In the genomic region with DNA sequence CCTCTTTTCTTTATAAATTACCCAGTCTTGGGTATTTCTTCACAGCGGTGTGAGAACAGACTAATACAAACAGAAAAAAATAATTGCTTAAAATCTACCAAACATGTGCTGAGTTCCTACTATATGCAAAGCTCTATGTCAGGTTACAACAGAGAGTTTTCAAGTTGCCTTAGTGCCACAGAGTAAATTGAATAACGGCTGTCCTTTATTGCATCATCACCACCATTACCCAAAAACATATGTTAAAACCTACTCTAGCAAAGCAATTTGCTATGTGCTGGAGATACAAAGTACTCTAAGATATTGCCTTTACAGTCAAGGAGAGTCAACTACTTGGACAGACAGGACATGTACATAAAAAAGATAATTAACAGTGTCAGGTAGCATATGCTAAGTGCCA, we compare ENCODE assay signal across 19 cellular contexts.
DNase-seq lines count a peak whose midpoint lies in the region; ATAC-seq and TF ChIP-seq lines count a peak whose summit lies in the region.
"Had no signal": no experiment of that assay in that cellular context is flagged by ENCODE, and none has a peak within 500 bp of the region (broad histone marks: within the 10 kb centered on the region; RNA-seq: fewer than 3 reads in every experiment).

No MANE protein-coding gene starts in this region.

- TF ChIP-seq CTCF in GM23338 (conservative IDR thresholded peaks at IDR 0.05; ENCODE audit: low read depth in 2 of 2) (no peak), chondrocyte (IDR thresholded peaks at IDR 0.05) (no peak), hepatocyte (IDR thresholded peaks at IDR 0.05; ENCODE audit: poor library complexity) (no peak), dorsolateral prefrontal cortex (IDR thresholded peaks at IDR 0.05 in 54 of 56, conservative IDR thresholded peaks at IDR 0.05 in 2 of 56; ENCODE audit: low read depth in 1 of 56, partially characterized antibody in 56 of 56) (no peak)

- H3K79me2 ChIP-seq in GM23338 (replicated peaks; ENCODE audit: insufficient read depth) = no peaks in the 10 kb centered on the region
- H3K79me2 ChIP-seq in hepatocyte = no peaks in the 10 kb centered on the region

- H3K9me3 Mint-ChIP-seq in GM23338 = peaks cover 16% of the 10 kb centered on the region
- H3K9me3 Mint-ChIP-seq in chondrocyte (ENCODE audit: low read depth) = peaks cover 10% of the 10 kb centered on the region

- H3K4me2 ChIP-seq in GM23338 (no peak overlapping the region), hepatocyte (no peak overlapping the region)

- no peaks in the 10 kb centered on the region for H3F3A ChIP-seq in GM23338 (replicated peaks; ENCODE audit: low read depth)

- peaks cover 14% of the 10 kb centered on the region; the same call in 2 of the 3 replicates for H3K36me3 Mint-ChIP-seq in GM23338 (ENCODE audit: low read depth)
- peaks cover 9% of the 10 kb centered on the region for H3K36me3 Mint-ChIP-seq in chondrocyte (ENCODE audit: low read depth)
- H3K36me3 Mint-ChIP-seq: CD4-positive, CD25-positive, alpha-beta regulatory T cell had no signal

- H3K4me3 Mint-ChIP-seq in GM23338 (no peak overlapping the region), chondrocyte (ENCODE audit: unreplicated experiment) (no peak overlapping the region)
- H3K4me3 Mint-ChIP-seq: B cell; CD4-positive, CD25-positive, alpha-beta regulatory T cell had no signal

- H2AFZ ChIP-seq in GM23338 = peak overlapping the region; percentile 48
- no peak overlapping the region for H2AFZ ChIP-seq in hepatocyte

- H3K4me1 ChIP-seq in GM23338 (ENCODE audit: insufficient read depth) = peaks cover 5% of the 10 kb centered on the region; the same call in 1 of the 2 replicates
- peaks cover 7% of the 10 kb centered on the region for H3K4me1 ChIP-seq in hepatocyte (ENCODE audit: insufficient read depth)
- H3K4me1 ChIP-seq: Caco-2 had no signal

- H3K27ac ChIP-seq in GM23338 (ENCODE audit: low read depth) (no peak overlapping the region), hepatocyte (peak overlapping the region; percentile 11), dorsolateral prefrontal cortex (no peak overlapping the region)
- H3K27ac ChIP-seq: HL-60 had no signal

- H4K20me1 ChIP-seq in GM23338 (replicated peaks; ENCODE audit: insufficient read depth) (no peaks in the 10 kb centered on the region), hepatocyte (ENCODE audit: insufficient read depth, poor library complexity, severe bottlenecking) (no peaks in the 10 kb centered on the region)

- 77% methylated on average over 2 of the region's 2 CpGs for WGBS in hepatocyte (ENCODE audit: low lambda C conversion rate, missing lambda C conversion rate)

- H3K27ac Mint-ChIP-seq in GM23338 (no peak overlapping the region), chondrocyte (ENCODE audit: unreplicated experiment) (peak overlapping the region; percentile 77)
- H3K27ac Mint-ChIP-seq: B cell; CD4-positive, CD25-positive, alpha-beta regulatory T cell had no signal

- H3K4me3 ChIP-seq in GM23338 (no peak overlapping the region), hepatocyte (no peak overlapping the region), dorsolateral prefrontal cortex (no peak overlapping the region)

- peaks cover 6% of the 10 kb centered on the region; the same call in 2 of the 3 replicates for H3K4me1 Mint-ChIP-seq in GM23338
- H3K4me1 Mint-ChIP-seq in chondrocyte (ENCODE audit: low read depth) = peaks cover 52% of the 10 kb centered on the region
- H3K4me1 Mint-ChIP-seq: B cell; CD4-positive, CD25-positive, alpha-beta regulatory T cell had no signal

- intact Hi-C loops in dorsolateral prefrontal cortex (cut with DNase I) = no loop called here

- peaks cover 8% of the 10 kb centered on the region for H3K9me3 ChIP-seq in hepatocyte (ENCODE audit: low read depth)

- H3K27me3 ChIP-seq in GM23338 (ENCODE audit: insufficient read depth) (no peaks in the 10 kb centered on the region), hepatocyte (no peaks in the 10 kb centered on the region), dorsolateral prefrontal cortex (no peaks in the 10 kb centered on the region)

- ATAC-seq in GM23338 (no peak), HG03025 (IDR thresholded peaks at IDR 0.05; ENCODE audit: low FRiP score, unreplicated experiment) (no peak)

- H3K27me3 Mint-ChIP-seq in GM23338 (ENCODE audit: insufficient read depth, low read depth, poor library complexity) (no peaks in the 10 kb centered on the region), chondrocyte (ENCODE audit: low read depth) (no peaks in the 10 kb centered on the region)
- H3K27me3 Mint-ChIP-seq: B cell had no signal

- DNase-seq in GM23338 (ENCODE audit: low spot score) = no peak
- DNase-seq in MV-4-11 (lab: John Stamatoyannopoulos, UW) = peak; percentile 56
- no peak for DNase-seq in chondrocyte (ENCODE audit: low spot score)
- no peak for DNase-seq in hepatocyte (ENCODE audit: low spot score)
- no peak for DNase-seq in anterior cingulate cortex (lab: John Stamatoyannopoulos, UW)
- no peak for DNase-seq in stimulated activated naive CD4-positive, alpha-beta T cell treated with Interleukin-2 at 50 U/mL for 16 hours (lab: John Stamatoyannopoulos, UW)
- DNase-seq in dorsolateral prefrontal cortex = no peak
- DNase-seq: Caco-2; CD4-positive, CD25-positive, alpha-beta regulatory T cell; DMS153; EL; H7; NCI-H1092 treated with DMSO at 0.1 percent for 48 hours; NCI-H1694; NCI-H2227 treated with DMSO at 0.1 percent for 48 hours; Right ventricle myocardium superior had no signal

- H3K9me2 ChIP-seq in GM23338 (ENCODE audit: insufficient read depth) = peaks cover 5% of the 10 kb centered on the region; the same call in 1 of the 2 replicates
- no peaks in the 10 kb centered on the region for H3K9me2 ChIP-seq in hepatocyte (replicated peaks; ENCODE audit: insufficient read depth)

- H3K36me3 ChIP-seq in GM23338 (ENCODE audit: insufficient read depth) = no peaks in the 10 kb centered on the region; the same call in 1 of the 2 replicates
- no peaks in the 10 kb centered on the region for H3K36me3 ChIP-seq in hepatocyte (replicated peaks; ENCODE audit: insufficient read depth, low read depth)

TF ChIP-seq in GM23338, 12 proteins besides CTCF, POLR2A, EP300 and RAD21:
- TF ChIP-seq STAT1 (IDR thresholded peaks at IDR 0.05; ENCODE audit: unreplicated experiment) (no peak), CREB1 (CRISPR knock-in tag; IDR thresholded peaks at IDR 0.05; ENCODE audit: low read depth) (no peak), ZNF331 (CRISPR knock-in tag; IDR thresholded peaks at IDR 0.05; ENCODE audit: low read depth) (no peak), JUNB (IDR thresholded peaks at IDR 0.05; ENCODE audit: unreplicated experiment) (no peak)
